8 cellular contexts compared by ENCODE assay signal in genomic region chr3:170961616-170962400, GRCh38. TPM values are rescaled to one million over a fixed set of nuclear protein-coding genes. Genes with fewer than 3 reads are reported as not detected.
DNase-seq lines count a peak whose midpoint lies in the region; ATAC-seq and TF ChIP-seq lines count a peak whose summit lies in the region.

No MANE protein-coding gene starts in this region.

- TF ChIP-seq POLR2A in stomach (IDR thresholded peaks at IDR 0.05), result no peak

- no peaks in the 10 kb centered on the region for H3K9me3 ChIP-seq in right atrium auricular region
- no peaks in the 10 kb centered on the region for H3K9me3 ChIP-seq in stomach

- TF ChIP-seq EP300 in stomach (IDR thresholded peaks at IDR 0.05), result no peak

- H3K4me3 ChIP-seq in WI38 (ENCODE audit: low read depth, low read length) (no peak overlapping the region), right atrium auricular region (no peak overlapping the region), stomach (no peak overlapping the region)

- H3K27ac ChIP-seq in right atrium auricular region (no peak overlapping the region), stomach (no peak overlapping the region)

- ATAC-seq in HG02610 (IDR thresholded peaks at IDR 0.05; ENCODE audit: unreplicated experiment) (no peak), GM18520 (IDR thresholded peaks at IDR 0.05; ENCODE audit: unreplicated experiment) (no peak)

- peak; percentile 69 for TF ChIP-seq CTCF in LNCAP (IDR thresholded peaks at IDR 0.05)
- peak; percentile 23; the same call in 1 of the 2 replicates for TF ChIP-seq CTCF in WI38 (IDR thresholded peaks at IDR 0.05; ENCODE audit: low read depth, low read length)
- peak; percentile 35 to 72 for TF ChIP-seq CTCF in right atrium auricular region (IDR thresholded peaks at IDR 0.05)
- peak in 5 of 7 experiments; percentile 38 to 50 (median 46) for TF ChIP-seq CTCF in stomach (IDR thresholded peaks at IDR 0.05)

- intact Hi-C loops in stomach (cut with DNase I; ENCODE audit: low total_unique reads), result loop anchor here (5.0 kb wide), 1 partner anchor 600 kb away; no protein-coding TSS in a partner anchor

- no peaks in the 10 kb centered on the region for H3K36me3 ChIP-seq in right atrium auricular region
- H3K36me3 ChIP-seq in stomach, result no peaks in the 10 kb centered on the region

- 38 to 46% (median 43%) methylated on average over 4 of the region's 4 CpGs for WGBS in stomach, 5 donors

- H3K4me1 ChIP-seq in right atrium auricular region (no peaks in the 10 kb centered on the region), stomach (no peaks in the 10 kb centered on the region)

- DNase-seq in ELF-1 (ENCODE audit: low read depth, low spot score) (peak; percentile 10), right atrium auricular region (ENCODE audit: low spot score) (no peak), stomach (no peak), T1000 (lab: John Stamatoyannopoulos, UW) (no peak)

- H3K27me3 ChIP-seq in right atrium auricular region (no peaks in the 10 kb centered on the region), stomach (no peaks in the 10 kb centered on the region)

RNA-seq across cellular contexts. Expression of gene EIF5A2, which starts 53.4 kb away (rescaled TPM):
- total RNA-seq in right atrium auricular region (1 to 10 TPM; 4.2 to 5.0 TPM), stomach (10 to 100 TPM in 1 of 5 donors, 1 to 10 TPM in 4; 2.9 to 27.2 (median 7.2) TPM)
- polyA plus RNA-seq in stomach, result 1 to 10 TPM; 1.5 to 5.4 (median 4.1) TPM
